ENCODE assay signal across 21 cellular contexts in the genomic region with DNA sequence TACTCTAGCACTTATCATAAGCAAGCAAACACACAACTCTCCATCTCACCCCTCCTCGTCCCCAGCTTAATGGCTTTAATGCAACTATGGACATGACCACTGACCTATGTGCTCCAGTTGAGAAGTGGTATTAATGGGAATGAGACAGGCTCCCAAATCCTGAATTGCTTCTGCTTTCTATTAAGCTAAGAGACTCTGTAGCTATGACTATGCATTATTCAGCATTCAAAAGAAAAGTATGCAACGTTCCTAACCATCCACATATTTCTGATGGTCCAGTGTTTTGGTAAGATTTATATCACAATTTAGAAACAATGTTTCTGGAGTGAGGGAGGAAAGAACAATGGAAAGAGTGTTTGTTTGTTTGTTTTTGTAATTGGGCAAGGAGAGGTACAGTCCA.
DNase-seq lines count a peak whose midpoint lies in the region; ATAC-seq and TF ChIP-seq lines count a peak whose summit lies in the region.
"Had no signal": no experiment of that assay in that cellular context is flagged by ENCODE, and none has a peak within 500 bp of the region (broad histone marks: within the 10 kb centered on the region; RNA-seq: fewer than 3 reads in every experiment).

No MANE protein-coding gene starts in this region.

- H3K79me2 ChIP-seq in smooth muscle cell (ENCODE audit: low read depth): no peaks in the 10 kb centered on the region

- intact Hi-C loops in A673 (cut with micrococcal nuclease; ENCODE audit: unreplicated experiment): no loop called here

- POLR2A ChIA-PET in A673 (lab: Charles Lee; ENCODE audit: low non-redundant PET): no interaction called here

- peak overlapping the region; percentile 81 for H3K27ac ChIP-seq in smooth muscle cell (ENCODE audit: low read depth)
- no peak overlapping the region for H3K27ac ChIP-seq in A673 (ENCODE audit: low read depth, low read length, poor library complexity, severe bottlenecking)
- H3K27ac ChIP-seq: BLaER1, PC-9, SJCRH30 had no signal

- H3K9ac ChIP-seq in adipocyte (ENCODE audit: low read length): no peak overlapping the region
- H3K9ac ChIP-seq in smooth muscle cell (ENCODE audit: low read depth): no peak overlapping the region
- H3K9ac ChIP-seq: BLaER1 had no signal

- H3K27me3 ChIP-seq in adipocyte (replicated peaks; ENCODE audit: control insufficient read depth, insufficient read depth, low read length) (peaks cover 7% of the 10 kb centered on the region), smooth muscle cell (ENCODE audit: low read depth) (no peaks in the 10 kb centered on the region), A673 (replicated peaks; ENCODE audit: insufficient read depth, low read depth, low read length, poor library complexity) (peaks cover 22% of the 10 kb centered on the region)
- H3K27me3 ChIP-seq: BLaER1, MG63 had no signal

- 51% methylated on average over 2 of the region's 2 CpGs for WGBS in smooth muscle cell (ENCODE audit: low lambda C conversion rate)

- H4K20me1 ChIP-seq in smooth muscle cell (ENCODE audit: low read depth): no peaks in the 10 kb centered on the region
- H4K20me1 ChIP-seq: BLaER1 had no signal

- no peak overlapping the region for H2AFZ ChIP-seq in smooth muscle cell (ENCODE audit: low read depth)
- H2AFZ ChIP-seq: PC-9 had no signal

- H3K36me3 ChIP-seq in adipocyte (ENCODE audit: control insufficient read depth, insufficient read depth, low read length, severe bottlenecking) (no peaks in the 10 kb centered on the region), smooth muscle cell (ENCODE audit: low read depth) (peaks cover 4% of the 10 kb centered on the region), A673 (ENCODE audit: insufficient read depth, low read length, poor library complexity, severe bottlenecking) (no peaks in the 10 kb centered on the region)
- H3K36me3 ChIP-seq: BLaER1, MG63, SJCRH30 had no signal

- DNase-seq in EH (ENCODE audit: low read depth): peak; percentile 66
- peak; percentile 20 for DNase-seq in NCI-H187 treated with DMSO at 0.1 percent for 48 hours (lab: John Stamatoyannopoulos, UW)
- DNase-seq in adipocyte (ENCODE audit: low read depth): peak; percentile 59
- DNase-seq in smooth muscle cell (lab: John Stamatoyannopoulos, UW; ENCODE audit: unreplicated experiment): no peak
- DNase-seq in cortex of kidney (lab: John Stamatoyannopoulos, UW): no peak
- no peak for DNase-seq in A673 (ENCODE audit: low spot score)
- DNase-seq: CD4-positive, CD25-positive, alpha-beta regulatory T cell; DMS153; HCEC 1CT; IMR-90; KG1; MG63; NCI-H1105 treated with DMSO at 0.1 percent for 48 hours; NCI-H446 treated with DMSO at 0.1 percent for 48 hours; NCI-H526; NCI-H82; PC-9; SJCRH30 had no signal

- H3F3A ChIP-seq in smooth muscle cell (ENCODE audit: low read depth): peaks cover 6% of the 10 kb centered on the region

- no TSS peak for BruUV-seq in A673 (replicated peaks; lab: Mats Ljungman, UMichigan)

- H3K4me1 ChIP-seq in adipocyte (ENCODE audit: control insufficient read depth, insufficient read depth, low read length) (no peaks in the 10 kb centered on the region), smooth muscle cell (ENCODE audit: low read depth) (peaks cover 27% of the 10 kb centered on the region), A673 (ENCODE audit: insufficient read depth, low read length, poor library complexity, severe bottlenecking) (no peaks in the 10 kb centered on the region)
- H3K4me1 ChIP-seq: BLaER1, SJCRH30 had no signal

- peaks cover 9% of the 10 kb centered on the region for H3K9me3 ChIP-seq in adipocyte (ENCODE audit: control insufficient read depth, low read length)
- H3K9me3 ChIP-seq in smooth muscle cell (replicated peaks; ENCODE audit: low read depth): peaks cover 5% of the 10 kb centered on the region
- no peaks in the 10 kb centered on the region for H3K9me3 ChIP-seq in A673 (ENCODE audit: low read depth, low read length, poor library complexity, severe bottlenecking)
- H3K9me3 ChIP-seq: MG63, SJCRH30 had no signal

- H3K4me3 ChIP-seq in adipocyte (ENCODE audit: low read length) (no peak overlapping the region), smooth muscle cell (no peak overlapping the region), A673 (ENCODE audit: low read depth, low read length, poor library complexity, severe bottlenecking) (no peak overlapping the region)
- H3K4me3 ChIP-seq: BLaER1, MG63, PC-9, SJCRH30 had no signal

- peak overlapping the region; percentile 55 for H3K4me2 ChIP-seq in smooth muscle cell
- H3K4me2 ChIP-seq: BLaER1, PC-9 had no signal

- TF ChIP-seq CTCF in smooth muscle cell (IDR thresholded peaks at IDR 0.05; ENCODE audit: borderline replicate concordance, insufficient read depth, poor library complexity, severe bottlenecking) (no peak), A673 (conservative IDR thresholded peaks at IDR 0.05; ENCODE audit: low read depth, low read length) (no peak)

- ATAC-seq in GM19463 (IDR thresholded peaks at IDR 0.05; ENCODE audit: unreplicated experiment): no peak
- ATAC-seq: Right ventricle myocardium inferior had no signal

- CTCF ChIA-PET in A673 (lab: Charles Lee): no interaction called here

Comparison
In these comparisons a context has a peak if more than half of its experiments do, and no peak if none do; other contexts are left out.
1. DNase-seq: peak in EH (single experiment), NCI-H187 treated with DMSO at 0.1 percent for 48 hours (single experiment) and adipocyte (single experiment); none in smooth muscle cell (single experiment), cortex of kidney (single experiment) and A673 (single experiment).